Comparison of ENCODE assay signal across 15 cellular contexts in the genomic region with DNA sequence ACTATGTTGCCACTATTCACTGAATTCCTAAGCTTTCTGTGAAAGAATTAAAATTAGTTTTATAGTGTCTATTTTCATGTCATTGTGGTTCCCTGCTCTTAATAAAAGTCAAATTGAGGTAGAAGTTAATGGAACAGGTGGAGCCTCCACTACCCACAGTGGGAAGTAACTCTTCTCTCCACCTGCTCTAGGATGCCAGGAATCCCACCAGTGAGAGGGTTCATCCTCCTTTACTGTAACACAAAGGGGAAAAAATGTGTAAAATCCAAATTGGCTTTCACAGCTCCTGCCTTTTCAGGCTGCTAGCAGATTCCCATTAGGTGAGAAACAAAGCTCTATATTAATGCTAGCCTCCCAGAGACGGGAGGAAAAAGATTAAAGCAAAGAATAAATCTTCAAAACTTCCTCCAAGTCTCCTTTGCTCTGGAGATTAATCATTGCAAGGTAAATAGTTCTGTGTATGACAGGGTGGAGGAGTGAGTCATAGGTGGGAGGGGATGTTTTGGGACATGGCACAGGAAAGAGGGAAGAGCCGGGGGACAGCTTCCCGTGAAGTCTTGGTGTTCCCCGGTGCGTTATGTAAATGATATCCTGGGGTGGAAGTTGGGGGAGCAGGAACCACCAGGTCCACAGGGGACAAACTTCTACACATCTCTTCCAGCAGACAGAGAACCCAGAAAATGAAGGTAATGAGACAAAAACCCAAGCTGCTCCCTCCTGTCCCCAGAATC. TPM values are rescaled to one million over a fixed set of nuclear protein-coding genes. Genes with fewer than 3 reads are reported as not detected.
A peak's percentile ranks its signal among the peaks of the same experiment; 100 is the strongest.
DNase-seq lines count a peak whose midpoint lies in the region; ATAC-seq, FAIRE-seq and TF ChIP-seq lines count a peak whose summit lies in the region.
"Not testable (repeated sequence)": the region's sequence is repeated elsewhere in the genome, so short reads cannot be mapped to it uniquely, and the experiment has no call there.
"Had no signal": no experiment of that assay in that cellular context is flagged by ENCODE, and none has a peak within 500 bp of the region (broad histone marks: within the 10 kb centered on the region; RNA-seq: fewer than 3 reads in every experiment).

No MANE protein-coding gene starts in this region.

- not testable (repeated sequence) for TF ChIP-seq RAD21 in HepG2 (CRISPR knock-in tag; IDR thresholded peaks at IDR 0.05)

- H3K79me2 ChIP-seq in HepG2 (ENCODE audit: insufficient read depth, low read length) = not testable (repeated sequence)

- H3K4me3 Mint-ChIP-seq in Caco-2 (ENCODE audit: unreplicated experiment) = peak overlapping the region; percentile 11

- not testable (repeated sequence) for H3K27ac Mint-ChIP-seq in Caco-2 (ENCODE audit: unreplicated experiment)

- not testable (repeated sequence) for H3K27me3 Mint-ChIP-seq in Caco-2 (ENCODE audit: insufficient read depth, unreplicated experiment)

- DNase-seq in Caco-2; RWPE2 (ENCODE audit: low spot score); upper lobe of right lung: not testable (repeated sequence)
- DNase-seq in LoVo (ENCODE audit: low spot score) (peak; percentile 75), fibroblast of villous mesenchyme (ENCODE audit: low read depth) (peak; percentile 21), HepG2 (ENCODE audit: low spot score) (peak; percentile 20), prostate gland (ENCODE audit: low spot score) (peak; percentile 56)

- CTCF ChIA-PET in Caco-2 (lab: Charles Lee); HepG2 (lab: Yijun Ruan, JAX; ENCODE audit: low intra/inter-chr PET ratio, low total read pairs): not testable (repeated sequence)

- not testable (repeated sequence) for TF ChIP-seq EP300 in HepG2 (IDR thresholded peaks at IDR 0.05; ENCODE audit: low read depth in 2 of 2, low read length in 2 of 2); HepG2 (CRISPR knock-in tag; IDR thresholded peaks at IDR 0.05; ENCODE audit: borderline replicate concordance)

- peak; percentile 87 for ATAC-seq in RWPE2 (ENCODE audit: low read depth)
- ATAC-seq in HepG2 = peak; percentile 77
- ATAC-seq in upper lobe of right lung = peak; percentile 73

- H3K9ac ChIP-seq in HepG2 (ENCODE audit: insufficient read depth, low read depth, low read length) = not testable (repeated sequence)

- not testable (repeated sequence) for BruUV-seq in Caco-2 (replicated peaks; lab: Mats Ljungman, UMichigan); HepG2 (replicated peaks; lab: Mats Ljungman, UMichigan)

- not testable (repeated sequence) for TF ChIP-seq CTCF in Caco-2 (IDR thresholded peaks at IDR 0.05; ENCODE audit: insufficient read depth in 1 of 2, low read depth in 1 of 2, low read length in 1 of 2, severe bottlenecking in 1 of 2, unreplicated experiment in 1 of 2); RWPE2 (IDR thresholded peaks at IDR 0.05; ENCODE audit: poor library complexity, severe bottlenecking); fibroblast of villous mesenchyme (IDR thresholded peaks at IDR 0.05; ENCODE audit: insufficient read depth, low read depth, low read length); HepG2 (CRISPR knock-in tag; IDR thresholded peaks at IDR 0.05); prostate gland (IDR thresholded peaks at IDR 0.05); upper lobe of right lung (IDR thresholded peaks at IDR 0.05)

- not testable (repeated sequence) for H2AFZ ChIP-seq in HepG2 (ENCODE audit: low read length)

- H4K20me1 ChIP-seq in HepG2 (ENCODE audit: insufficient read depth, low read length) = not testable (repeated sequence)

- 10% methylated on average over 5 of the region's 5 CpGs for WGBS in HepG2 (ENCODE audit: low lambda C conversion rate)
- 3% methylated on average over 5 of the region's 5 CpGs for WGBS in prostate gland

- not testable (repeated sequence) for H3K9me3 ChIP-seq in Caco-2; RWPE2 (ENCODE audit: severe bottlenecking); HepG2 (ENCODE audit: low read length); prostate gland; upper lobe of right lung

- POLR2A ChIA-PET in Caco-2 (lab: Charles Lee) = not testable (repeated sequence)
- POLR2A ChIA-PET in HepG2 (lab: Yijun Ruan, JAX) = interaction anchor here (1.8 kb wide), 1 partner anchor 9 kb away, joined by 4 read pairs; no protein-coding TSS in a partner anchor

- intact Hi-C loops in Caco-2 (cut with micrococcal nuclease; ENCODE audit: unreplicated experiment); HepG2 (cut with micrococcal nuclease; ENCODE audit: unreplicated experiment); prostate gland (cut with DNase I); upper lobe of right lung (cut with DNase I): not testable (repeated sequence)

- in situ Hi-C loops in HepG2 (cut with HindIII; ENCODE audit: extremely low pct_ligation_motif_present, low pct_unique_long_range_greater_than_20kb) = not testable (repeated sequence)

- peak overlapping the region; percentile 53 for H3K4me2 ChIP-seq in HepG2 (ENCODE audit: low read depth, low read length)

- peak overlapping the region; percentile 38 for H3K27ac ChIP-seq in RWPE2 (ENCODE audit: poor library complexity, severe bottlenecking)
- H3K27ac ChIP-seq in HepG2 (ENCODE audit: extremely low read length, insufficient read depth, low read length) = not testable (repeated sequence)
- H3K27ac ChIP-seq in prostate gland = peak overlapping the region; percentile 39 to 73
- peak overlapping the region; percentile 51 for H3K27ac ChIP-seq in upper lobe of right lung

- not testable (repeated sequence) for H3K4me3 ChIP-seq in Caco-2 (ENCODE audit: low read depth, low read length); RWPE2 (ENCODE audit: severe bottlenecking); fibroblast of villous mesenchyme (ENCODE audit: low read depth, low read length); prostate gland; upper lobe of right lung
- H3K4me3 ChIP-seq in HepG2 (replicated peaks in 1 of 3; ENCODE audit: insufficient read depth in 1 of 3, low read depth in 2 of 3, low read length in 3 of 3) = peak overlapping the region in 1 of 3 experiments; percentile 16; a peak in 1 of 6 replicates

- FAIRE-seq in colon (lab: Jason Lieb, UNC) (peak; percentile 18), HepG2 (lab: Jason Lieb, UNC) (peak; percentile 93)

- H3K4me1 Mint-ChIP-seq in Caco-2 (ENCODE audit: low read depth, unreplicated experiment) = peaks cover 17% of the 10 kb centered on the region

- not testable (repeated sequence) for H3K36me3 ChIP-seq in Caco-2 (ENCODE audit: control insufficient read depth, insufficient read depth, low read length); RWPE2 (ENCODE audit: low read depth); HepG2 (replicated peaks in 1 of 2; ENCODE audit: control insufficient read depth in 1 of 2, insufficient read depth in 2 of 2, low read length in 2 of 2); prostate gland; upper lobe of right lung

- not testable (repeated sequence) for H3K36me3 Mint-ChIP-seq in Caco-2 (ENCODE audit: insufficient read depth, unreplicated experiment)

- H3K27me3 ChIP-seq in Caco-2 (replicated peaks; ENCODE audit: control insufficient read depth, insufficient read depth, low read length); RWPE2 (ENCODE audit: insufficient read depth, poor library complexity, severe bottlenecking); HepG2 (ENCODE audit: control insufficient read depth in 1 of 2, insufficient read depth in 2 of 2, low read length in 2 of 2); prostate gland (replicated peaks; ENCODE audit: insufficient read depth); upper lobe of right lung: not testable (repeated sequence)

- TF ChIP-seq POLR2A in HepG2 (IDR thresholded peaks at IDR 0.05; ENCODE audit: insufficient read depth in 1 of 2, low read depth in 2 of 2, low read length in 2 of 2); prostate gland (IDR thresholded peaks at IDR 0.05): not testable (repeated sequence)

- H3K4me1 ChIP-seq in Caco-2 (peaks cover 12% of the 10 kb centered on the region), RWPE2 (ENCODE audit: insufficient read depth, poor library complexity, severe bottlenecking) (peaks cover 22% of the 10 kb centered on the region), HepG2 (ENCODE audit: insufficient read depth, low read length) (peaks cover 39% of the 10 kb centered on the region)
- H3K4me1 ChIP-seq in prostate gland (replicated peaks); upper lobe of right lung: not testable (repeated sequence)

- H3K9me3 Mint-ChIP-seq in Caco-2 (ENCODE audit: unreplicated experiment) = not testable (repeated sequence)

RNA-seq across cellular contexts. Expression of gene CYP3A7, which starts 16.5 kb away (rescaled TPM):
- total RNA-seq in Caco-2 (2022) (not detected in 2 replicates), fibroblast of villous mesenchyme (not detected in 2 replicates), HepG2 (2016; rRNA removed; fragmentation: Illumina TruSeq; extraction: Trizol) (6.4 and 6.6 TPM in 2 replicates), prostate gland (not detected), upper lobe of right lung (1.6 TPM)
- total RNA-seq in HepG2 (2016; cell fraction: cytosol; rRNA removed; fragmentation: Illumina TruSeq; extraction: Trizol; ENCODE audit: low read depth) = 1.1 and 1.4 TPM in 2 replicates
- 5.7 and 6.4 TPM in 2 replicates for total RNA-seq in HepG2 (2016; cell fraction: insoluble cytoplasmic fraction; rRNA removed; fragmentation: Illumina TruSeq; extraction: Trizol)
- total RNA-seq in HepG2 (2016; cell fraction: membrane; rRNA removed; fragmentation: Illumina TruSeq; extraction: Trizol) = 2.3 and 2.5 TPM in 2 replicates
- 6.7 and 7.7 TPM in 2 replicates for total RNA-seq in HepG2 (2016; cell fraction: nucleus; rRNA removed; fragmentation: Illumina TruSeq; extraction: Trizol)
- 5.7 and 5.8 TPM in 2 replicates for polyA plus RNA-seq in HepG2 (2011; rRNA removed)
- 1.5 and 3.1 TPM in 2 replicates for polyA plus RNA-seq in HepG2 (2011; cell fraction: cytosol; rRNA removed)
- 5.9 and 6.8 TPM in 2 replicates for polyA plus RNA-seq in HepG2 (2011; cell fraction: nucleus; rRNA removed)
- polyA plus RNA-seq in HepG2 (2012) = 10.4 and 10.9 TPM in 2 replicates
- polyA plus RNA-seq in HepG2 (2016; cell fraction: cytosol; fragmentation: Illumina TruSeq; extraction: Trizol; ENCODE audit: low read depth) = 0.79 and 0.80 TPM in 2 replicates
- polyA plus RNA-seq in HepG2 (2016; cell fraction: insoluble cytoplasmic fraction; fragmentation: Illumina TruSeq; extraction: Trizol; ENCODE audit: low read depth) = 5.8 and 6.0 TPM in 2 replicates
- polyA plus RNA-seq in HepG2 (2016; cell fraction: membrane; fragmentation: Illumina TruSeq; extraction: Trizol; ENCODE audit: low read depth) = 1.9 and 2.2 TPM in 2 replicates
- 7.5 and 7.8 TPM in 2 replicates for polyA plus RNA-seq in HepG2 (2016; cell fraction: nucleus; fragmentation: Illumina TruSeq; extraction: Trizol; ENCODE audit: insufficient read depth, low read depth)
- polyA minus RNA-seq in HepG2 (2011; rRNA and poly(A)+ RNA removed; ENCODE audit: low replicate concordance) = 0.38 TPM in 1 of 2 replicates, not detected in the other
- 1.8 and 1.9 TPM in 2 replicates for polyA minus RNA-seq in HepG2 (2011; cell fraction: cytosol; rRNA and poly(A)+ RNA removed)
- polyA minus RNA-seq in HepG2 (2011; cell fraction: nucleus; rRNA and poly(A)+ RNA removed) = 5.2 and 8.2 TPM in 2 replicates
- total RNA-seq: A673; activated B cell treated with CpG ODN at 0.5 μM for 24 hours; activated naive CD4-positive, alpha-beta T cell treated with anti-CD3 and anti-CD28 coated beads for 36 hours; cardiac muscle cell; naive thymus-derived CD4-positive, alpha-beta T cell; thoracic aorta had no signal
- polyA plus RNA-seq: IgD-negative memory B cell had no signal

RNA-seq across cellular contexts. Expression of gene CYP3A4, which starts 32.5 kb away (rescaled TPM):
- total RNA-seq in Caco-2 (2022) (not detected in 2 replicates), fibroblast of villous mesenchyme (not detected in 2 replicates), HepG2 (2016; rRNA removed; fragmentation: Illumina TruSeq; extraction: Trizol) (0.11 and 0.35 TPM in 2 replicates), prostate gland (not detected), upper lobe of right lung (not detected)
- total RNA-seq in HepG2 (2016; cell fraction: cytosol; rRNA removed; fragmentation: Illumina TruSeq; extraction: Trizol; ENCODE audit: low read depth) = 0.09 TPM in 1 of 2 replicates, not detected in the other
- total RNA-seq in HepG2 (2016; cell fraction: insoluble cytoplasmic fraction; rRNA removed; fragmentation: Illumina TruSeq; extraction: Trizol) = 0.17 and 0.18 TPM in 2 replicates
- 0.25 and 0.28 TPM in 2 replicates for total RNA-seq in HepG2 (2016; cell fraction: membrane; rRNA removed; fragmentation: Illumina TruSeq; extraction: Trizol)
- 0.53 TPM in 1 of 2 replicates, not detected in the other for total RNA-seq in HepG2 (2016; cell fraction: nucleus; rRNA removed; fragmentation: Illumina TruSeq; extraction: Trizol)
- 0.07 and 0.24 TPM in 2 replicates for polyA plus RNA-seq in HepG2 (2011; rRNA removed)
- polyA plus RNA-seq in HepG2 (2011; cell fraction: cytosol; rRNA removed) = 0.07 and 0.10 TPM in 2 replicates
- 0.13 and 0.28 TPM in 2 replicates for polyA plus RNA-seq in HepG2 (2011; cell fraction: nucleus; rRNA removed)
- 0.32 and 0.55 TPM in 2 replicates for polyA plus RNA-seq in HepG2 (2012)
- polyA plus RNA-seq in HepG2 (2016; cell fraction: cytosol; fragmentation: Illumina TruSeq; extraction: Trizol; ENCODE audit: low read depth) = 0.09 TPM in 1 of 2 replicates, not detected in the other
- 0.21 and 0.24 TPM in 2 replicates for polyA plus RNA-seq in HepG2 (2016; cell fraction: insoluble cytoplasmic fraction; fragmentation: Illumina TruSeq; extraction: Trizol; ENCODE audit: low read depth)
- 0.07 and 0.09 TPM in 2 replicates for polyA plus RNA-seq in HepG2 (2016; cell fraction: membrane; fragmentation: Illumina TruSeq; extraction: Trizol; ENCODE audit: low read depth)
- polyA plus RNA-seq in HepG2 (2016; cell fraction: nucleus; fragmentation: Illumina TruSeq; extraction: Trizol; ENCODE audit: insufficient read depth, low read depth) = 0.31 and 0.35 TPM in 2 replicates
- 0.08 TPM in 1 of 2 replicates, not detected in the other for polyA minus RNA-seq in HepG2 (2011; rRNA and poly(A)+ RNA removed; ENCODE audit: low replicate concordance)
- not detected in 2 replicates for polyA minus RNA-seq in HepG2 (2011; cell fraction: cytosol; rRNA and poly(A)+ RNA removed)
- 0.75 TPM in 1 of 2 replicates, not detected in the other for polyA minus RNA-seq in HepG2 (2011; cell fraction: nucleus; rRNA and poly(A)+ RNA removed)
- total RNA-seq: A673; activated B cell treated with CpG ODN at 0.5 μM for 24 hours; activated naive CD4-positive, alpha-beta T cell treated with anti-CD3 and anti-CD28 coated beads for 36 hours; cardiac muscle cell; naive thymus-derived CD4-positive, alpha-beta T cell; thoracic aorta had no signal
- polyA plus RNA-seq: cardiac muscle cell; IgD-negative memory B cell; naive thymus-derived CD4-positive, alpha-beta T cell had no signal
